In the genomic region with DNA sequence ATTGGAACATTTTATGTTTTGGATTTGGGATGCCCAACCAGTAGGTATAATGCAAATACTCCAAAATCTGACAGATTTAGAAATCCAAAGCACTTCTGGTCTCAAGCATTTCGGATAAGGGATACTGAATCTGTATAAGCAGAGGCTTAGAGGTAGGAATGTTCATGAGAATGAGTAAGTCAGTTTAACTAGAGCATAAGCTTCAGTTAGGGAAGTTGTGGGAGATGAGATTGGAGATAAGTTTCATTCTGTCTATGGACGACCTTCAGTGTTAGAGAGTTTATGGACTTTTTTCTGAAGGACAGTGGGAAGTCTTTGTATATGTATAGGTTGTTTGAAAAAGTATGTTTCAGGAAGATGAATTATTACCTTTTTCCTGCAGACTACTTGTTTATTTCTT, we compare ENCODE assay signal across 14 cellular contexts.
"Had no signal": no experiment of that assay in that cellular context is flagged by ENCODE, and none has a peak within 500 bp of the region (broad histone marks: within the 10 kb centered on the region; RNA-seq: fewer than 3 reads in every experiment).

No MANE protein-coding gene starts in this region.

- ATAC-seq: activated CD4-positive, alpha-beta T cell treated with anti-CD3 and anti-CD28 coated beads for 36 hours; naive thymus-derived CD8-positive, alpha-beta T cell; T-cell had no signal

- H3K9me3 ChIP-seq: neutrophil had no signal

- H3K4me3 ChIP-seq: skin epidermis had no signal

- H3K4me1 ChIP-seq: parathyroid adenoma had no signal

- H3K27ac ChIP-seq: neutrophil, parathyroid adenoma, skin epidermis had no signal

- H3K27me3 ChIP-seq: neutrophil had no signal

- DNase-seq: activated CD4-positive, alpha-beta memory T cell treated with anti-CD3 and anti-CD28 coated beads for 36 hours; activated CD4-positive, alpha-beta T cell treated with anti-CD3 and anti-CD28 coated beads for 36 hours; activated effector memory CD4-positive, alpha-beta T cell treated with anti-CD3 and anti-CD28 coated beads, Interleukin-2, amount 50 U/mL, for 16 hours; activated T-cell treated with anti-CD3 and anti-CD28 coated beads, Interleukin-2, amount 50 U/mL, for 24 hours; amniotic stem cell; hippocampal formation; mesenchymal stem cell; naive thymus-derived CD8-positive, alpha-beta T cell; retina; T-cell; T1000 had no signal
